8 cellular contexts compared by ENCODE assay signal in genomic region chr5:74433255-74434123, GRCh38.
DNase-seq lines count a peak whose midpoint lies in the region.

No MANE protein-coding gene starts in this region.

- no peak overlapping the region for H3K27ac ChIP-seq in iPS-20b (ENCODE audit: low read length)

- H3K9ac ChIP-seq in iPS-20b (ENCODE audit: low read depth, low read length): no peak overlapping the region; the same call in 1 of the 2 replicates

- H3K4me1 ChIP-seq in iPS-20b (ENCODE audit: insufficient read depth, low read length): peaks cover 23% of the 10 kb centered on the region; the same call in 1 of the 2 replicates

- H3K4me3 ChIP-seq in H7 (ENCODE audit: insufficient read depth, low read depth, low read length) (no peak overlapping the region), iPS-20b (ENCODE audit: low read length) (peak overlapping the region; percentile 47; the same call in 1 of the 2 replicates)

- no peaks in the 10 kb centered on the region for H3K27me3 ChIP-seq in H7 (ENCODE audit: control insufficient read depth, insufficient read depth, low read length)
- H3K27me3 ChIP-seq in iPS-20b (ENCODE audit: insufficient read depth, low read length): no peaks in the 10 kb centered on the region

- DNase-seq in A172 (ENCODE audit: low spot score) (peak; percentile 69), H7 (peak; percentile 69), UCSD-AML1 (lab: John Stamatoyannopoulos, UW; ENCODE audit: unreplicated experiment) (peak; percentile 45), NCI-H2081 treated with DMSO at 0.1 percent for 48 hours (lab: John Stamatoyannopoulos, UW) (no peak), GM19240 (ENCODE audit: insufficient read length, low spot score) (no peak), NCI-H748 (lab: John Stamatoyannopoulos, UW; ENCODE audit: unreplicated experiment) (no peak)
- no peak for DNase-seq in stimulated activated CD4-positive, alpha-beta T cell treated with anti-CD3 and anti-CD28 coated beads, Interleukin-1b, Interleukin-23, amount 100 ng/mL, for 48 hours

- H3K36me3 ChIP-seq in H7 (replicated peaks; ENCODE audit: control insufficient read depth, insufficient read depth, low read length) (no peaks in the 10 kb centered on the region), iPS-20b (ENCODE audit: insufficient read depth, low read depth, low read length) (no peaks in the 10 kb centered on the region)

- no peaks in the 10 kb centered on the region for H3K9me3 ChIP-seq in iPS-20b (ENCODE audit: insufficient read depth, low read depth, low read length)

Comparison
In these comparisons a context has a peak if more than half of its experiments do, and no peak if none do; other contexts are left out.
1. DNase-seq: peak in A172 (single experiment), H7 (single experiment) and UCSD-AML1 (single experiment); none in NCI-H2081 treated with DMSO at 0.1 percent for 48 hours (single experiment), GM19240 (single experiment), stimulated activated CD4-positive, alpha-beta T cell treated with anti-CD3 and anti-CD28 coated beads, Interleukin-1b, Interleukin-23, amount 100 ng/mL, for 48 hours (single experiment) and NCI-H748 (single experiment).